ENCODE assay signal across 24 cellular contexts in the genomic region with DNA sequence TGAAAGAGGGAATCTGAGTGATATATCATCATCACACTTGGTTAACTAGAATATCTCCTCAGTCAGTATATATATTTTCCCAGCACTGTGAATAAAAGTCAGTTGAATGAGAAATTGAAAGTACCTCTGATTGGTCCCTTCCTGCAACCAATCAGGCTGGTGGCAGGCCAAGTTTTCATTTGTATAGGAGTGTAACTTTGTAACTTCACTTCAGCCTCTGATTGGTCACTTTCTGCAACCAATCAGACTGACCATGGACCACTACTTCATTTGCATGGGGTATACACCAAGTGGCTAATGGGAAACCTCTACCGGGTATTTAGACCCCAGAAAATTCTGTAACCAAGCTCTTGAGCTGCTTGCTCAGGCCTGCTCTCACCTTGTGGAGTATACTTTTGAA. TPM values are rescaled to one million over a fixed set of nuclear protein-coding genes. Genes with fewer than 3 reads are reported as not detected.
A peak's percentile ranks its signal among the peaks of the same experiment; 100 is the strongest.
DNase-seq lines count a peak whose midpoint lies in the region; ATAC-seq and TF ChIP-seq lines count a peak whose summit lies in the region.
"Had no signal": no experiment of that assay in that cellular context is flagged by ENCODE, and none has a peak within 500 bp of the region (broad histone marks: within the 10 kb centered on the region; RNA-seq: fewer than 3 reads in every experiment).

No MANE protein-coding gene starts in this region.

- peak; percentile 44 for DNase-seq in activated CD8-positive, alpha-beta memory T cell treated with anti-CD3 and anti-CD28 coated beads, Interleukin-2, amount 10 ng/mL, durations not matched to agents 7 days and 5 days
- DNase-seq in activated CD8-positive, alpha-beta memory T cell treated with anti-CD3 and anti-CD28 coated beads for 24 hours, result no peak
- DNase-seq in NAMALWA (ENCODE audit: low spot score), result peak; percentile 54
- no peak for DNase-seq in activated T-helper 2 cell treated with anti-CD3 and anti-CD28 coated beads, Interferon-gamma antibody, Interleukin-2, Interleukin-4, amounts not matched to agents 10 μg/mL and 5 μg/mL and 100 μg/mL, durations not matched to agents 14 hours and 24 hours and 36 hours (ENCODE audit: low spot score)
- DNase-seq in cortex of kidney (lab: John Stamatoyannopoulos, UW), result no peak
- DNase-seq: activated CD4-positive, alpha-beta T cell treated with anti-CD3 and anti-CD28 coated beads for 48 hours; Caco-2; cerebellar nuclear complex; effector memory CD4-positive, alpha-beta T cell; EL; GM23248; lower lobe of right lung; mucosa of descending colon; MV-4-11; NCI-H1694 treated with DMSO at 0.1 percent for 48 hours; SHP77; T-cell; upper lobe of right lung had no signal

- no peaks in the 10 kb centered on the region for H3K9me3 Mint-ChIP-seq in activated CD8-positive, alpha-beta memory T cell treated with anti-CD3 and anti-CD28 coated beads, Interleukin-2, amount 10 ng/mL, durations not matched to agents 7 days and 5 days (ENCODE audit: low read depth)
- H3K9me3 Mint-ChIP-seq in activated T-helper 2 cell treated with anti-CD3 and anti-CD28 coated beads, Interferon-gamma antibody, Interleukin-2, Interleukin-4, amounts not matched to agents 10 μg/mL and 5 μg/mL and 100 μg/mL, durations not matched to agents 14 hours and 24 hours and 36 hours, result peaks cover 7% of the 10 kb centered on the region
- peaks cover 15% of the 10 kb centered on the region for H3K9me3 Mint-ChIP-seq in nephron
- no peaks in the 10 kb centered on the region for H3K9me3 Mint-ChIP-seq in stimulated activated memory B cell treated with anti-CD40 and anti-IgM and Interleukin-4, amounts not matched to agents 10 μg/mL and 1 μg/mL and 100 μg/mL, for 72 hours
- H3K9me3 Mint-ChIP-seq: IgD-negative memory B cell, T-cell had no signal

- H3K27me3 Mint-ChIP-seq in activated CD8-positive, alpha-beta memory T cell treated with anti-CD3 and anti-CD28 coated beads, Interleukin-2, amount 10 ng/mL, durations not matched to agents 7 days and 5 days, result no peaks in the 10 kb centered on the region
- H3K27me3 Mint-ChIP-seq in activated T-helper 2 cell treated with anti-CD3 and anti-CD28 coated beads, Interferon-gamma antibody, Interleukin-2, Interleukin-4, amounts not matched to agents 10 μg/mL and 5 μg/mL and 100 μg/mL, durations not matched to agents 14 hours and 24 hours and 36 hours (ENCODE audit: low read depth), result no peaks in the 10 kb centered on the region
- H3K27me3 Mint-ChIP-seq in nephron (ENCODE audit: low read depth), result no peaks in the 10 kb centered on the region
- H3K27me3 Mint-ChIP-seq in stimulated activated memory B cell treated with anti-CD40 and anti-IgM and Interleukin-4, amounts not matched to agents 10 μg/mL and 1 μg/mL and 100 μg/mL, for 72 hours, result no peaks in the 10 kb centered on the region
- H3K27me3 Mint-ChIP-seq: B cell, IgD-negative memory B cell had no signal

- intact Hi-C loops in activated T-helper 2 cell treated with anti-CD3 and anti-CD28 coated beads, Interferon-gamma antibody, Interleukin-2, Interleukin-4, amounts not matched to agents 10 μg/mL and 5 μg/mL and 100 μg/mL, durations not matched to agents 14 hours and 24 hours and 36 hours (cut with micrococcal nuclease), result loop anchor here (2.0 to 10.0 kb wide), 3 partner anchors 37 to 843 kb away; a partner anchor contains a TSS

- no peak overlapping the region for H3K4me3 Mint-ChIP-seq in activated CD8-positive, alpha-beta memory T cell treated with anti-CD3 and anti-CD28 coated beads, Interleukin-2, amount 10 ng/mL, durations not matched to agents 7 days and 5 days
- H3K4me3 Mint-ChIP-seq in activated T-helper 2 cell treated with anti-CD3 and anti-CD28 coated beads, Interferon-gamma antibody, Interleukin-2, Interleukin-4, amounts not matched to agents 10 μg/mL and 5 μg/mL and 100 μg/mL, durations not matched to agents 14 hours and 24 hours and 36 hours (ENCODE audit: low read depth), result no peak overlapping the region
- peak overlapping the region in 1 of 3 experiments; percentile 79 for H3K4me3 Mint-ChIP-seq in nephron
- H3K4me3 Mint-ChIP-seq in stimulated activated memory B cell treated with anti-CD40 and anti-IgM and Interleukin-4, amounts not matched to agents 10 μg/mL and 1 μg/mL and 100 μg/mL, for 72 hours, result no peak overlapping the region

- H3K4me1 Mint-ChIP-seq in activated CD8-positive, alpha-beta memory T cell treated with anti-CD3 and anti-CD28 coated beads, Interleukin-2, amount 10 ng/mL, durations not matched to agents 7 days and 5 days, result peaks cover 28% of the 10 kb centered on the region
- peaks cover 18% of the 10 kb centered on the region for H3K4me1 Mint-ChIP-seq in activated T-helper 2 cell treated with anti-CD3 and anti-CD28 coated beads, Interferon-gamma antibody, Interleukin-2, Interleukin-4, amounts not matched to agents 10 μg/mL and 5 μg/mL and 100 μg/mL, durations not matched to agents 14 hours and 24 hours and 36 hours (ENCODE audit: low read depth)
- H3K4me1 Mint-ChIP-seq in nephron, result peaks cover 19% of the 10 kb centered on the region
- H3K4me1 Mint-ChIP-seq in stimulated activated memory B cell treated with anti-CD40 and anti-IgM and Interleukin-4, amounts not matched to agents 10 μg/mL and 1 μg/mL and 100 μg/mL, for 72 hours, result peaks cover 21% of the 10 kb centered on the region

- ATAC-seq in activated CD8-positive, alpha-beta memory T cell treated with anti-CD3 and anti-CD28 coated beads, Interleukin-2, amount 10 ng/mL, durations not matched to agents 7 days and 5 days, result no peak
- ATAC-seq in HG03095 (IDR thresholded peaks at IDR 0.05; ENCODE audit: unreplicated experiment), result no peak
- no peak for ATAC-seq in stimulated activated memory B cell treated with anti-CD40 and anti-IgM and Interleukin-4, amounts not matched to agents 10 μg/mL and 1 μg/mL and 100 μg/mL, for 72 hours
- ATAC-seq: esophagus mucosa, lower lobe of right lung, mucosa of descending colon, T-cell, upper lobe of right lung had no signal

- CTCF ChIA-PET in activated CD8-positive, alpha-beta memory T cell treated with anti-CD3 and anti-CD28 coated beads, Interleukin-2, amount 10 ng/mL, durations not matched to agents 7 days and 5 days (lab: Charles Lee), result interaction anchor here (1.0 to 1.7 kb wide), 2 partner anchors 10 to 13 kb away, joined by 3 to 4 read pairs; no protein-coding TSS in a partner anchor

- no peak for TF ChIP-seq CTCF in nephron (IDR thresholded peaks at IDR 0.05; ENCODE audit: unreplicated experiment in 3 of 3)

- H3K27ac Mint-ChIP-seq in activated CD8-positive, alpha-beta memory T cell treated with anti-CD3 and anti-CD28 coated beads, Interleukin-2, amount 10 ng/mL, durations not matched to agents 7 days and 5 days, result peak overlapping the region; percentile 90
- H3K27ac Mint-ChIP-seq in activated T-helper 2 cell treated with anti-CD3 and anti-CD28 coated beads, Interferon-gamma antibody, Interleukin-2, Interleukin-4, amounts not matched to agents 10 μg/mL and 5 μg/mL and 100 μg/mL, durations not matched to agents 14 hours and 24 hours and 36 hours, result peak overlapping the region; percentile 87
- H3K27ac Mint-ChIP-seq in nephron, result peak overlapping the region; percentile 54 to 98 (median 84)
- no peak overlapping the region for H3K27ac Mint-ChIP-seq in stimulated activated memory B cell treated with anti-CD40 and anti-IgM and Interleukin-4, amounts not matched to agents 10 μg/mL and 1 μg/mL and 100 μg/mL, for 72 hours

- peaks cover 28% of the 10 kb centered on the region for H3K36me3 Mint-ChIP-seq in activated CD8-positive, alpha-beta memory T cell treated with anti-CD3 and anti-CD28 coated beads, Interleukin-2, amount 10 ng/mL, durations not matched to agents 7 days and 5 days
- H3K36me3 Mint-ChIP-seq in activated T-helper 2 cell treated with anti-CD3 and anti-CD28 coated beads, Interferon-gamma antibody, Interleukin-2, Interleukin-4, amounts not matched to agents 10 μg/mL and 5 μg/mL and 100 μg/mL, durations not matched to agents 14 hours and 24 hours and 36 hours (ENCODE audit: low read depth), result peaks cover 24% of the 10 kb centered on the region
- H3K36me3 Mint-ChIP-seq in nephron (ENCODE audit: low read depth), result peaks cover 10% of the 10 kb centered on the region
- peaks cover 23% of the 10 kb centered on the region for H3K36me3 Mint-ChIP-seq in stimulated activated memory B cell treated with anti-CD40 and anti-IgM and Interleukin-4, amounts not matched to agents 10 μg/mL and 1 μg/mL and 100 μg/mL, for 72 hours

RNA-seq across cellular contexts. Expression of a gene that starts 1.9 kb away (rescaled TPM):
- 100 to 1,000 TPM; 782 to 877 TPM for total RNA-seq in activated CD8-positive, alpha-beta memory T cell treated with anti-CD3 and anti-CD28 coated beads, Interleukin-2, amount 10 ng/mL, durations not matched to agents 7 days and 5 days
- 1,005 and 1,045 TPM in 2 replicates for total RNA-seq in activated T-helper 2 cell treated with anti-CD3 and anti-CD28 coated beads, Interferon-gamma antibody, Interleukin-2, Interleukin-4, amounts not matched to agents 10 μg/mL and 5 μg/mL and 100 μg/mL, durations not matched to agents 14 hours and 24 hours and 36 hours

RNA-seq across cellular contexts. Expression of a gene that starts 37.4 kb away (rescaled TPM):
- 10 to 100 TPM; 10.0 to 18.5 TPM for total RNA-seq in activated CD8-positive, alpha-beta memory T cell treated with anti-CD3 and anti-CD28 coated beads, Interleukin-2, amount 10 ng/mL, durations not matched to agents 7 days and 5 days
- total RNA-seq in activated T-helper 2 cell treated with anti-CD3 and anti-CD28 coated beads, Interferon-gamma antibody, Interleukin-2, Interleukin-4, amounts not matched to agents 10 μg/mL and 5 μg/mL and 100 μg/mL, durations not matched to agents 14 hours and 24 hours and 36 hours, result 16.8 and 17.0 TPM in 2 replicates

Comparison
In these comparisons a context has a peak if more than half of its experiments do, and no peak if none do; other contexts are left out.
1. DNase-seq: peak in activated CD8-positive, alpha-beta memory T cell treated with anti-CD3 and anti-CD28 coated beads, Interleukin-2, amount 10 ng/mL, durations not matched to agents 7 days and 5 days (single experiment) and NAMALWA (single experiment); none in activated CD8-positive, alpha-beta memory T cell treated with anti-CD3 and anti-CD28 coated beads for 24 hours (single experiment), activated T-helper 2 cell treated with anti-CD3 and anti-CD28 coated beads, Interferon-gamma antibody, Interleukin-2, Interleukin-4, amounts not matched to agents 10 μg/mL and 5 μg/mL and 100 μg/mL, durations not matched to agents 14 hours and 24 hours and 36 hours (single experiment) and cortex of kidney (single experiment).